9 cellular contexts compared by ENCODE assay signal in the genomic region with DNA sequence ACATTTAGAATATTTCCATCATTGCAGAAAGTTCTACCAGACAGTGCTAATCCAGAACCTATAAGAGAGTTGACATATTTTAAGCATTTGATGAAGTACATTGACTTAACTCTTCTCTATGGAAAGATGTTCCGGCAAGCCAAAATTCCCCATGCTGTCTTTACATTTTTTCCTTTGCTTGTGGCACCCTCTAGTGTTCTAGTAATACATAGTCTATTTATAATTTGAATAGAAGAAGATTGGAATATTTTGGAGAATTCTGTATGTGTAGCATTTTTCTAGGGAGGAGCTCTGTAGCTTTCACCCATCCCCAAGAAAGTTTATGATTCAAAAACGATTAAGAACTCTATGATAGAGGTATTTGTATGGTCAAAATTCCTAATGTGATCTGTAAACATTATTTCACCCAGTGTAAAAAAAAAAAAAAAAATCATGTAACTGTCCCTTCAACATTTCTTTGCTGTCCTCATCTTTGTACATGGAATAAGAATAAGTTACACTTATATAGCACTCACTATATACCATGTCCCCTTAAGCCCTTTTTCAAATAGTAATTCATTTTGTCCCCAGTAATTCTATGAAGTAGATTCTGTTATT. TPM values are rescaled to one million over a fixed set of nuclear protein-coding genes. Genes with fewer than 3 reads are reported as not detected.
DNase-seq lines count a peak whose midpoint lies in the region; ATAC-seq and TF ChIP-seq lines count a peak whose summit lies in the region.
"Had no signal": no experiment of that assay in that cellular context is flagged by ENCODE, and none has a peak within 500 bp of the region (broad histone marks: within the 10 kb centered on the region; RNA-seq: fewer than 3 reads in every experiment).

No MANE protein-coding gene starts in this region.

- no peaks in the 10 kb centered on the region for H3K27me3 ChIP-seq in liver (ENCODE audit: control insufficient read depth in 4 of 4, insufficient read depth in 4 of 4, low read length in 3 of 4)

- H3K9me3 Mint-ChIP-seq in brain: no peaks in the 10 kb centered on the region
- H3K9me3 Mint-ChIP-seq in T-cell: no peaks in the 10 kb centered on the region
- no peaks in the 10 kb centered on the region for H3K9me3 Mint-ChIP-seq in activated CD4-positive, alpha-beta T cell treated with anti-CD3 and anti-CD28 coated beads for 36 hours (ENCODE audit: low read depth)
- H3K9me3 Mint-ChIP-seq: CD4-positive, CD25-positive, alpha-beta regulatory T cell had no signal

- CTCF ChIA-PET in T-cell (lab: Charles Lee): interaction anchor here (1.1 to 1.7 kb wide), 4 partner anchors 32 to 303 kb away, joined by 3 to 9 read pairs (median 4); no protein-coding TSS in a partner anchor
- CTCF ChIA-PET in activated CD4-positive, alpha-beta T cell treated with anti-CD3 and anti-CD28 coated beads for 36 hours (lab: Charles Lee): interaction anchor here (0.6 to 1.1 kb wide), 3 partner anchors 38 to 398 kb away, joined by 3 read pairs; no protein-coding TSS in a partner anchor

- 29% methylated on average over 2 of the region's 2 CpGs for WGBS in liver

- peak; percentile 13 for DNase-seq in NCI-H510A treated with DMSO at 0.1 percent for 48 hours (lab: John Stamatoyannopoulos, UW)
- no peak for DNase-seq in NCI-H510A (lab: John Stamatoyannopoulos, UW)
- peak; percentile 80 for DNase-seq in NCI-H2171 treated with DMSO at 0.1 percent for 48 hours (lab: John Stamatoyannopoulos, UW)
- no peak for DNase-seq in cortex of kidney (lab: John Stamatoyannopoulos, UW)
- DNase-seq in T-cell: no peak
- no peak for DNase-seq in activated CD4-positive, alpha-beta T cell treated with anti-CD3 and anti-CD28 coated beads for 36 hours

- no peaks in the 10 kb centered on the region for H3K36me3 ChIP-seq in liver (ENCODE audit: control insufficient read depth in 4 of 4, insufficient read depth in 3 of 4, low read depth in 1 of 4, low read length in 3 of 4)

- H3K36me3 Mint-ChIP-seq in brain (peaks cover 17% of the 10 kb centered on the region), T-cell (peaks cover 22% of the 10 kb centered on the region)
- peaks cover 7% of the 10 kb centered on the region for H3K36me3 Mint-ChIP-seq in activated CD4-positive, alpha-beta T cell treated with anti-CD3 and anti-CD28 coated beads for 36 hours (ENCODE audit: low read depth)

- no peaks in the 10 kb centered on the region for H3K9me3 ChIP-seq in liver (ENCODE audit: control insufficient read depth in 4 of 4, low read length in 3 of 4)

- no peak overlapping the region for H3K4me3 ChIP-seq in liver (ENCODE audit: low read depth in 1 of 3, low read length in 3 of 3)

- H3K27ac Mint-ChIP-seq in brain: peak overlapping the region in 2 of 5 experiments; percentile 4 to 32
- no peak overlapping the region for H3K27ac Mint-ChIP-seq in T-cell
- H3K27ac Mint-ChIP-seq in activated CD4-positive, alpha-beta T cell treated with anti-CD3 and anti-CD28 coated beads for 36 hours: no peak overlapping the region

- H3K4me3 Mint-ChIP-seq in brain: no peak overlapping the region
- H3K4me3 Mint-ChIP-seq in T-cell: no peak overlapping the region
- no peak overlapping the region for H3K4me3 Mint-ChIP-seq in activated CD4-positive, alpha-beta T cell treated with anti-CD3 and anti-CD28 coated beads for 36 hours
- H3K4me3 Mint-ChIP-seq: CD4-positive, CD25-positive, alpha-beta regulatory T cell had no signal

- peaks cover 48% of the 10 kb centered on the region for H3K4me1 Mint-ChIP-seq in brain
- H3K4me1 Mint-ChIP-seq in T-cell: peaks cover 20 to 37% (median 35%) of the 10 kb centered on the region in 3 donors
- H3K4me1 Mint-ChIP-seq in activated CD4-positive, alpha-beta T cell treated with anti-CD3 and anti-CD28 coated beads for 36 hours: peaks cover 19% of the 10 kb centered on the region

- H3K9ac ChIP-seq in liver (ENCODE audit: low read depth in 1 of 2, low read length in 2 of 2): no peak overlapping the region

- intact Hi-C loops in activated CD4-positive, alpha-beta T cell treated with anti-CD3 and anti-CD28 coated beads for 36 hours (cut with DNase I, micrococcal nuclease): no loop called here

- POLR2A ChIA-PET in T-cell (lab: Charles Lee): no interaction called here
- POLR2A ChIA-PET in activated CD4-positive, alpha-beta T cell treated with anti-CD3 and anti-CD28 coated beads for 36 hours (lab: Charles Lee): no interaction called here

- no peak for ATAC-seq in T-cell (replicated peaks in 1 of 4)
- no peak for ATAC-seq in activated CD4-positive, alpha-beta T cell treated with anti-CD3 and anti-CD28 coated beads for 36 hours

- TF ChIP-seq RAD21 in liver (IDR thresholded peaks at IDR 0.05): peak; percentile 80 to 84

- H3K27me3 Mint-ChIP-seq in brain (no peaks in the 10 kb centered on the region), T-cell (no peaks in the 10 kb centered on the region)
- H3K27me3 Mint-ChIP-seq in activated CD4-positive, alpha-beta T cell treated with anti-CD3 and anti-CD28 coated beads for 36 hours: no peaks in the 10 kb centered on the region
- H3K27me3 Mint-ChIP-seq: CD4-positive, CD25-positive, alpha-beta regulatory T cell had no signal

- H3K4me1 ChIP-seq in liver (ENCODE audit: control insufficient read depth in 4 of 4, insufficient read depth in 4 of 4, low read length in 3 of 4): peaks cover 0 to 1% (median 0%) of the 10 kb centered on the region in 4 donors

- no peak overlapping the region for H3K27ac ChIP-seq in liver (ENCODE audit: low read depth in 1 of 2, low read length in 2 of 2)

- TF ChIP-seq CTCF in brain (conservative IDR thresholded peaks at IDR 0.05) (peak; percentile 70 to 73), liver (IDR thresholded peaks at IDR 0.05; ENCODE audit: low read depth, low read length, missing input control) (peak; percentile 46)

TF ChIP-seq in liver, 16 proteins besides CTCF, POLR2A, EP300 and RAD21:
- TF ChIP-seq REST (IDR thresholded peaks at IDR 0.05) (no peak), JUND (IDR thresholded peaks at IDR 0.05) (no peak), GABPA (IDR thresholded peaks at IDR 0.05 in 1 of 2, conservative IDR thresholded peaks at IDR 0.05 in 1 of 2) (no peak), HNF4A (conservative IDR thresholded peaks at IDR 0.05) (no peak), HNF4G (IDR thresholded peaks at IDR 0.05) (no peak)
- TF ChIP-seq, protein P1, sequence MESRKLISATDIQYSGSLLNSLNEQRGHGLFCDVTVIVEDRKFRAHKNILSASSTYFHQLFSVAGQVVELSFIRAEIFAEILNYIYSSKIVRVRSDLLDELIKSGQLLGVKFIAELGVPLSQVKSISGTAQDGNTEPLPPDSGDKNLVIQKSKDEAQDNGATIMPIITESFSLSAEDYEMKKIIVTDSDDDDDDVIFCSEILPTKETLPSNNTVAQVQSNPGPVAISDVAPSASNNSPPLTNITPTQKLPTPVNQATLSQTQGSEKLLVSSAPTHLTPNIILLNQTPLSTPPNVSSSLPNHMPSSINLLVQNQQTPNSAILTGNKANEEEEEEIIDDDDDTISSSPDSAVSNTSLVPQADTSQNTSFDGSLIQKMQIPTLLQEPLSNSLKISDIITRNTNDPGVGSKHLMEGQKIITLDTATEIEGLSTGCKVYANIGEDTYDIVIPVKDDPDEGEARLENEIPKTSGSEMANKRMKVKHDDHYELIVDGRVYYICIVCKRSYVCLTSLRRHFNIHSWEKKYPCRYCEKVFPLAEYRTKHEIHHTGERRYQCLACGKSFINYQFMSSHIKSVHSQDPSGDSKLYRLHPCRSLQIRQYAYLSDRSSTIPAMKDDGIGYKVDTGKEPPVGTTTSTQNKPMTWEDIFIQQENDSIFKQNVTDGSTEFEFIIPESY (IDR thresholded peaks at IDR 0.05): no peak
- TF ChIP-seq, protein P2, sequence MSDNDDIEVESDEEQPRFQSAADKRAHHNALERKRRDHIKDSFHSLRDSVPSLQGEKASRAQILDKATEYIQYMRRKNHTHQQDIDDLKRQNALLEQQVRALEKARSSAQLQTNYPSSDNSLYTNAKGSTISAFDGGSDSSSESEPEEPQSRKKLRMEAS (IDR thresholded peaks at IDR 0.05): no peak

RNA-seq across cellular contexts. Expression of gene NRF1, which starts 33.2 kb away (rescaled TPM):
- 16.9 TPM for polyA plus RNA-seq in brain (ENCODE audit: insufficient read depth, low read depth, low replicate concordance)
- total RNA-seq in liver: 10 to 100 TPM in 1 of 2 donors, 1 to 10 TPM in 1; 8.5 to 14.8 TPM
- polyA plus RNA-seq in liver: 1 to 10 TPM; 1.3 to 2.2 TPM
- total RNA-seq in T-cell: 10 to 100 TPM; 31.5 to 38.0 (median 35.6) TPM
- total RNA-seq in activated CD4-positive, alpha-beta T cell treated with anti-CD3 and anti-CD28 coated beads for 36 hours: 10 to 100 TPM; 20.5 to 28.9 TPM

Comparison
In these comparisons a context has a peak if more than half of its experiments do, and no peak if none do; other contexts are left out.
1. DNase-seq: peak in NCI-H510A treated with DMSO at 0.1 percent for 48 hours (single experiment) and NCI-H2171 treated with DMSO at 0.1 percent for 48 hours (single experiment); none in NCI-H510A (single experiment), cortex of kidney (single experiment), T-cell (0 of 34) and activated CD4-positive, alpha-beta T cell treated with anti-CD3 and anti-CD28 coated beads for 36 hours (single experiment).